In the genomic region with DNA sequence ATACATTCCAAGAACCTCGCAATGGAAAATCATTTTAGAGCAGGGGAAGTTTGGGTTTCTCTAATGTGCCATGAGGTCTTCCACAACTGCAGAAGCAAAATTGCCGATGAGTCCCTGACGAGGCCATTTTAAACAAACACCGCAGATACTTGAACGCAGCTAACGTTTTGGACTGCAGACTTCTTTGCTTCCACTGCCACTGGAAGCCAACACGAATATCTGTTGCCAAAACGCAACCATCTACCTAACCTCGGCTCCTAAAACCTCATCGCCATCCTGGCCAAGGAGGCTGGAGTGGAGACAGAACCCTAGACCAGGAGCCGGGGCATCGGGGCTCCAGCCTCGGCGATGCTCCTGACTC, we compare ENCODE assay signal across 9 cellular contexts. TPM values are rescaled to one million over a fixed set of nuclear protein-coding genes. Genes with fewer than 3 reads are reported as not detected.
A peak's percentile ranks its signal among the peaks of the same experiment; 100 is the strongest.
DNase-seq lines count a peak whose midpoint lies in the region; ATAC-seq and TF ChIP-seq lines count a peak whose summit lies in the region.
"Had no signal": no experiment of that assay in that cellular context is flagged by ENCODE, and none has a peak within 500 bp of the region (broad histone marks: within the 10 kb centered on the region; RNA-seq: fewer than 3 reads in every experiment).

No MANE protein-coding gene starts in this region.

- H3K4me3 ChIP-seq in adrenal gland (peak overlapping the region; percentile 9 to 89 (median 75)), iPS-20b (ENCODE audit: low read length) (peak overlapping the region; percentile 77)

- H3K36me3 ChIP-seq in adrenal gland (replicated peaks in 1 of 2), result peaks cover 0 to 6% of the 10 kb centered on the region in 2 donors
- no peaks in the 10 kb centered on the region for H3K36me3 ChIP-seq in iPS-20b (ENCODE audit: insufficient read depth, low read depth, low read length)

- no peaks in the 10 kb centered on the region for H3K27me3 Mint-ChIP-seq in stimulated activated memory B cell treated with anti-CD40 and anti-IgM and Interleukin-4, amounts not matched to agents 10 μg/mL and 1 μg/mL and 100 μg/mL, for 72 hours

- 1 to 5% (median 3%) methylated on average over 10 to 14 of the region's 14 CpGs for WGBS in adrenal gland, 4 donors

- intact Hi-C loops in adrenal gland (cut with DNase I), result no loop called here

- no peaks in the 10 kb centered on the region for H3K9me3 Mint-ChIP-seq in stimulated activated memory B cell treated with anti-CD40 and anti-IgM and Interleukin-4, amounts not matched to agents 10 μg/mL and 1 μg/mL and 100 μg/mL, for 72 hours

- H3K27me3 ChIP-seq in adrenal gland (no peaks in the 10 kb centered on the region), iPS-20b (ENCODE audit: insufficient read depth, low read length) (peaks cover 9% of the 10 kb centered on the region)

- peak overlapping the region; percentile 76; the same call in 1 of the 2 replicates for H3K9ac ChIP-seq in iPS-20b (ENCODE audit: low read depth, low read length)

- H3K27ac ChIP-seq in adrenal gland (peak overlapping the region; percentile 42 to 91 (median 87)), iPS-20b (ENCODE audit: low read length) (no peak overlapping the region)

- peak overlapping the region; percentile 99 for H3K4me3 Mint-ChIP-seq in stimulated activated memory B cell treated with anti-CD40 and anti-IgM and Interleukin-4, amounts not matched to agents 10 μg/mL and 1 μg/mL and 100 μg/mL, for 72 hours

- H3K9me3 ChIP-seq in adrenal gland (replicated peaks in 1 of 3) (no peaks in the 10 kb centered on the region), iPS-20b (ENCODE audit: insufficient read depth, low read depth, low read length) (no peaks in the 10 kb centered on the region)

- H3K4me1 Mint-ChIP-seq in stimulated activated memory B cell treated with anti-CD40 and anti-IgM and Interleukin-4, amounts not matched to agents 10 μg/mL and 1 μg/mL and 100 μg/mL, for 72 hours, result peaks cover 48% of the 10 kb centered on the region

- peak; percentile 1 for ATAC-seq in stimulated activated memory B cell treated with anti-CD40 and anti-IgM and Interleukin-4, amounts not matched to agents 10 μg/mL and 1 μg/mL and 100 μg/mL, for 72 hours
- no peak for ATAC-seq in GM18861 (IDR thresholded peaks at IDR 0.05; ENCODE audit: unreplicated experiment)

- TF ChIP-seq POLR2A in adrenal gland (IDR thresholded peaks at IDR 0.05), result no peak

- peak overlapping the region; percentile 95 for H3K27ac Mint-ChIP-seq in stimulated activated memory B cell treated with anti-CD40 and anti-IgM and Interleukin-4, amounts not matched to agents 10 μg/mL and 1 μg/mL and 100 μg/mL, for 72 hours

- H3K4me1 ChIP-seq in adrenal gland (replicated peaks in 1 of 2) (peaks cover 0 to 21% of the 10 kb centered on the region in 2 donors), iPS-20b (ENCODE audit: insufficient read depth, low read length) (no peaks in the 10 kb centered on the region; the same call in 1 of the 2 replicates)

- peaks cover 30% of the 10 kb centered on the region for H3K36me3 Mint-ChIP-seq in stimulated activated memory B cell treated with anti-CD40 and anti-IgM and Interleukin-4, amounts not matched to agents 10 μg/mL and 1 μg/mL and 100 μg/mL, for 72 hours

- no peak for TF ChIP-seq CTCF in adrenal gland (IDR thresholded peaks at IDR 0.05)

- DNase-seq in SIG-M5 treated with dmso at 0.1 percent for 504 hours (lab: John Stamatoyannopoulos, UW; ENCODE audit: unreplicated experiment) (peak; percentile 18), SIG-M5 (lab: John Stamatoyannopoulos, UW) (no peak), M059J (ENCODE audit: low read depth) (peak; percentile 44), adrenal gland (peak in 3 of 7 donors; percentile 29 to 65 (median 43)), hepatic stellate cell (ENCODE audit: low spot score) (no peak)

RNA-seq across cellular contexts. Expression of gene WDR91, which starts 0.5 kb away (rescaled TPM):
- total RNA-seq in M059J (2014; rRNA removed; shearing (Covaris generic)), result 3.0 and 4.8 TPM in 2 replicates
- 10 to 100 TPM; 11.4 to 29.6 (median 15.5) TPM for total RNA-seq in adrenal gland
- polyA plus RNA-seq in adrenal gland, result 10 to 100 TPM in 2 of 3 donors, 1 to 10 TPM in 1; 6.8 to 20.5 (median 19.1) TPM

RNA-seq across cellular contexts. Expression of gene STRA8, which starts 22.8 kb away (rescaled TPM):
- not detected in 2 replicates for total RNA-seq in M059J (2014; rRNA removed; shearing (Covaris generic))
- not detected for total RNA-seq in adrenal gland
- not detected for polyA plus RNA-seq in adrenal gland
- total RNA-seq: glomerular endothelial cell had no signal

RNA-seq across cellular contexts. Expression of gene CYREN, which starts 40.3 kb away (rescaled TPM):
- 49.5 and 62.2 TPM in 2 replicates for total RNA-seq in M059J (2014; rRNA removed; shearing (Covaris generic))
- 10 to 100 TPM; 35.0 to 66.2 (median 51.4) TPM for total RNA-seq in adrenal gland
- polyA plus RNA-seq in adrenal gland, result 10 to 100 TPM; 33.1 to 45.8 (median 42.3) TPM

Comparison
In these comparisons a context has a peak if more than half of its experiments do, and no peak if none do; other contexts are left out.
1. DNase-seq: peak in SIG-M5 treated with dmso at 0.1 percent for 504 hours (single experiment) and M059J (single experiment); none in SIG-M5 (single experiment) and hepatic stellate cell (single experiment).